In genomic region chr4:181637186-181638105, GRCh38 we compare ENCODE assay signal across 16 cellular contexts.
"Had no signal": no experiment of that assay in that cellular context is flagged by ENCODE, and none has a peak within 500 bp of the region (broad histone marks: within the 10 kb centered on the region; RNA-seq: fewer than 3 reads in every experiment).

No MANE protein-coding gene starts in this region.

- ATAC-seq: activated naive CD4-positive, alpha-beta T cell treated with anti-CD3 and anti-CD28 coated beads, Interleukin-2, amount 50 U/mL, for 72 hours; gastrocnemius medialis; left lung; T-helper 17 cell had no signal

- DNase-seq: activated CD4-positive, alpha-beta T cell treated with anti-CD3 and anti-CD28 coated beads, Interleukin-2, amount 10 ng/mL, durations not matched to agents 7 days and 5 days; activated CD4-positive, CD25-positive, alpha-beta regulatory T cell; activated effector memory CD4-positive, alpha-beta T cell treated with anti-CD3 and anti-CD28 coated beads, Interleukin-2, amount 50 U/mL, for 16 hours; activated T-cell treated with anti-CD3 and anti-CD28 coated beads, Interleukin-2, amount 50 U/mL, for 24 hours; left lung; mesendoderm; nephron progenitor cell; psoas muscle; sigmoid colon; stimulated activated CD4-positive, alpha-beta T cell treated with anti-CD3 and anti-CD28 coated beads, Interleukin-15, amount 100 ng/mL, for 24 hours; stimulated activated CD4-positive, alpha-beta T cell treated with anti-CD3 and anti-CD28 coated beads, Interleukin-4, amount 100 ng/mL, for 24 hours; T-helper 17 cell; upper lobe of left lung had no signal

- H3K4me3 ChIP-seq: esophagus muscularis mucosa, gastrocnemius medialis, left lung, psoas muscle, sigmoid colon, upper lobe of left lung had no signal
